1 cellular context compared by ENCODE assay signal in genomic region chr9:3948826-3949578, GRCh38.
TF ChIP-seq lines count a peak whose summit lies in the region.

No MANE protein-coding gene starts in this region.

TF ChIP-seq in IMR-90, 13 proteins besides CTCF, POLR2A, EP300 and RAD21 (continued from another document):
- no peak for TF ChIP-seq MAZ (IDR thresholded peaks at IDR 0.05; ENCODE audit: borderline replicate concordance, low read depth, low read length)
- no peak for TF ChIP-seq CHD1 (IDR thresholded peaks at IDR 0.05; ENCODE audit: low read depth, low read length)
- no peak for TF ChIP-seq FOS (IDR thresholded peaks at IDR 0.05; ENCODE audit: low read depth, low read length)
- TF ChIP-seq RCOR1 (IDR thresholded peaks at IDR 0.05; ENCODE audit: insufficient replicate concordance, low read length), result no peak
- no peak for TF ChIP-seq BHLHE40 (IDR thresholded peaks at IDR 0.05; ENCODE audit: low read depth, low read length)
- TF ChIP-seq RFX5 (IDR thresholded peaks at IDR 0.05; ENCODE audit: low read depth, low read length), result no peak
TF ChIP-seq in IMR-90: peak in this region for 0.
